In the genomic region with DNA sequence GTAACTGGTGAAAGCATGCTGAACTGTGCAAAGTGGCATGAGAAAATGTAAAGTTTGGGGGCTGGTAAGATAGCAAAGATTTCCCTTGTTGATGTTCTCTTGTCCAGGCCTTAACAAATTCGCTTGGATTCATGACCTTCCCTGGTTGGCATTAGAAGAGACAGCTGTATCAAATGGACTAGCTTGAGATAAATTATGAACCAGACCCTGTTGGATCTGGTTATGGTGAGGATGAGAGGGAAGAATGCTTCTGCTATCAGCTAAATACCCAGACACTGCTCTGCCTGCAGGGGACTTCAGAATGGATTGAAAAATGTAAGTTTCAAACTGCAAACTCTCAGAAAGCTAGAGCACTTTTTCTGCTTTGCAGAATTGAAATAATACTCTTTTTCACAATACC, we compare ENCODE assay signal across 37 cellular contexts.
"Had no signal": no experiment of that assay in that cellular context is flagged by ENCODE, and none has a peak within 500 bp of the region (broad histone marks: within the 10 kb centered on the region; RNA-seq: fewer than 3 reads in every experiment).

No MANE protein-coding gene starts in this region.

- H3K4me3 ChIP-seq: adrenal gland, body of pancreas, breast epithelium had no signal

- H3K4me1 Mint-ChIP-seq: activated B cell treated with CpG ODN at 0.5 μM for 24 hours; activated CD4-positive, alpha-beta T cell treated with anti-CD3 and anti-CD28 coated beads, Interleukin-2, amount 10 ng/mL, durations not matched to agents 24 days and 14 days; activated naive CD8-positive, alpha-beta T cell treated with anti-CD3 and anti-CD28 coated beads for 36 hours; activated T-helper 17 cell treated with anti-CD3 and anti-CD28 coated beads, Interleukin-2, amount 50 U/mL, for 72 hours; central memory CD8-positive, alpha-beta T cell had no signal

- H3K9me3 ChIP-seq: adrenal gland, body of pancreas, breast epithelium had no signal

- H3K27ac Mint-ChIP-seq: activated B cell treated with CpG ODN at 0.5 μM for 24 hours; activated CD4-positive, alpha-beta memory T cell treated with anti-CD3 and anti-CD28 coated beads for 36 hours; activated CD4-positive, alpha-beta T cell treated with anti-CD3 and anti-CD28 coated beads, Interleukin-2, amount 10 ng/mL, durations not matched to agents 24 days and 14 days; activated CD8-positive, alpha-beta T cell treated with anti-CD3 and anti-CD28 coated beads for 36 hours; activated naive CD4-positive, alpha-beta T cell treated with anti-CD3 and anti-CD28 coated beads for 36 hours; activated naive CD4-positive, alpha-beta T cell treated with anti-CD3 and anti-CD28 coated beads, Interleukin-2, amount 50 U/mL, for 72 hours; activated naive CD8-positive, alpha-beta T cell treated with anti-CD3 and anti-CD28 coated beads for 36 hours; activated T-cell treated with anti-CD3 and anti-CD28 coated beads, Interleukin-2, amount 50 U/mL, for 72 hours; activated T-helper 1 cell treated with anti-CD3 and anti-CD28 coated beads, Interleukin-12 subunit alpha, Interleukin-12 subunit beta, Interleukin-2, Interleukin-4 antibody, amounts not matched to agents 30 ng/mL and 10 ng/mL and 1 ng/mL, durations not matched to agents 14 hours and 24 hours and 36 hours; activated T-helper 17 cell treated with anti-CD3 and anti-CD28 coated beads, Interleukin-2, amount 50 U/mL, for 72 hours; T-helper 1 cell treated with Interleukin-12 subunit alpha and Interleukin-12 subunit beta and Interleukin-4 antibody, amounts not matched to agents 30 μg/mL and 1 μg/mL, for 36 hours; T-helper 2 cell treated with Interferon-gamma antibody and Interleukin-4, amounts not matched to agents 5 μg/mL and 100 μg/mL, for 36 hours had no signal

- DNase-seq: activated B cell treated with CpG ODN at 0.5 μM for 24 hours; activated CD4-positive, alpha-beta memory T cell treated with anti-CD3 and anti-CD28 coated beads for 36 hours; activated CD4-positive, alpha-beta T cell treated with anti-CD3 and anti-CD28 coated beads for 4 hours; activated CD4-positive, alpha-beta T cell treated with anti-CD3 and anti-CD28 coated beads, Interleukin-2, amount 10 ng/mL, durations not matched to agents 24 days and 14 days; activated CD4-positive, alpha-beta T cell treated with anti-CD3 and anti-CD28 coated beads, Interleukin-2, amount 50 U/mL, for 1 hour; activated CD4-positive, alpha-beta T cell treated with anti-CD3 and anti-CD28 coated beads, Interleukin-2, amount 50 U/mL, for 4 hours; activated CD4-positive, CD25-positive, alpha-beta regulatory T cell treated with anti-CD3 and anti-CD28 coated beads, Interleukin-2, amount 50 U/mL, for 72 hours; activated CD8-positive, alpha-beta memory T cell treated with anti-CD3 and anti-CD28 coated beads, Interleukin-2, amount 50 U/mL, for 4 hours; activated CD8-positive, alpha-beta T cell treated with anti-CD3 and anti-CD28 coated beads for 36 hours; activated effector memory CD4-positive, alpha-beta T cell treated with anti-CD3 and anti-CD28 coated beads, Interleukin-2, amount 50 U/mL, for 16 hours; activated gamma-delta T cell treated with Interleukin-2 at 50 U/mL for 16 hours; activated naive CD4-positive, alpha-beta T cell; activated naive CD4-positive, alpha-beta T cell treated with anti-CD3 and anti-CD28 coated beads for 36 hours; activated naive CD4-positive, alpha-beta T cell treated with anti-CD3 and anti-CD28 coated beads, Interleukin-2, amount 50 U/mL, for 16 hours; activated naive CD8-positive, alpha-beta T cell treated with anti-CD3 and anti-CD28 coated beads for 36 hours; activated T-cell treated with anti-CD3 and anti-CD28 coated beads for 4 hours; activated T-cell treated with anti-CD3 and anti-CD28 coated beads, Interleukin-2, amount 50 U/mL, for 1 hour; activated T-cell treated with anti-CD3 and anti-CD28 coated beads, Interleukin-2, amount 50 U/mL, for 4 hours; activated T-cell treated with anti-CD3 and anti-CD28 coated beads, Interleukin-2, amount 50 U/mL, for 72 hours; adrenal gland; amniotic stem cell; aorta; body of pancreas; brain microvascular endothelial cell; cerebellar nuclear complex; T-helper 2 cell; T-helper 9 cell had no signal

- H3K27ac ChIP-seq: adrenal gland, body of pancreas, brain microvascular endothelial cell, breast epithelium, VCaP had no signal

- ATAC-seq: activated CD8-positive, alpha-beta T cell treated with anti-CD3 and anti-CD28 coated beads for 36 hours; activated naive CD4-positive, alpha-beta T cell treated with anti-CD3 and anti-CD28 coated beads, Interleukin-2, amount 50 U/mL, for 72 hours; activated T-cell treated with anti-CD3 and anti-CD28 coated beads, Interleukin-2, amount 50 U/mL, for 4 hours; activated T-cell treated with anti-CD3 and anti-CD28 coated beads, Interleukin-2, amount 50 U/mL, for 72 hours; activated T-helper 17 cell treated with anti-CD3 and anti-CD28 coated beads, Interleukin-2, amount 50 U/mL, for 72 hours; body of pancreas had no signal

- H3K4me3 Mint-ChIP-seq: activated B cell treated with CpG ODN at 0.5 μM for 24 hours; activated CD4-positive, alpha-beta memory T cell treated with anti-CD3 and anti-CD28 coated beads for 36 hours; activated CD4-positive, alpha-beta T cell treated with anti-CD3 and anti-CD28 coated beads, Interleukin-2, amount 10 ng/mL, durations not matched to agents 24 days and 14 days; activated CD8-positive, alpha-beta T cell treated with anti-CD3 and anti-CD28 coated beads for 36 hours; activated naive CD4-positive, alpha-beta T cell treated with anti-CD3 and anti-CD28 coated beads for 36 hours; activated naive CD8-positive, alpha-beta T cell treated with anti-CD3 and anti-CD28 coated beads for 36 hours; activated T-cell treated with anti-CD3 and anti-CD28 coated beads, Interleukin-2, amount 50 U/mL, for 4 hours; activated T-cell treated with anti-CD3 and anti-CD28 coated beads, Interleukin-2, amount 50 U/mL, for 72 hours; activated T-helper 1 cell treated with anti-CD3 and anti-CD28 coated beads, Interleukin-12 subunit alpha, Interleukin-12 subunit beta, Interleukin-2, Interleukin-4 antibody, amounts not matched to agents 30 ng/mL and 10 ng/mL and 1 ng/mL, durations not matched to agents 14 hours and 24 hours and 36 hours; activated T-helper 17 cell treated with anti-CD3 and anti-CD28 coated beads, Interleukin-2, amount 50 U/mL, for 72 hours; central memory CD8-positive, alpha-beta T cell; T-helper 1 cell treated with Interleukin-12 subunit alpha and Interleukin-12 subunit beta and Interleukin-4 antibody, amounts not matched to agents 30 μg/mL and 1 μg/mL, for 36 hours; T-helper 2 cell treated with Interferon-gamma antibody and Interleukin-4, amounts not matched to agents 5 μg/mL and 100 μg/mL, for 36 hours had no signal

- FAIRE-seq: astrocyte, TTC549 had no signal

- H3K27me3 Mint-ChIP-seq: activated B cell treated with CpG ODN at 0.5 μM for 24 hours; activated naive CD8-positive, alpha-beta T cell treated with anti-CD3 and anti-CD28 coated beads for 36 hours; central memory CD8-positive, alpha-beta T cell had no signal

- H3K36me3 ChIP-seq: adrenal gland, brain microvascular endothelial cell, breast epithelium had no signal

- H3K4me1 ChIP-seq: adrenal gland, body of pancreas, breast epithelium had no signal

- H3K27me3 ChIP-seq: adrenal gland, body of pancreas, brain microvascular endothelial cell, breast epithelium had no signal

- H3K36me3 Mint-ChIP-seq: activated CD4-positive, alpha-beta memory T cell treated with anti-CD3 and anti-CD28 coated beads for 36 hours; activated naive CD4-positive, alpha-beta T cell treated with anti-CD3 and anti-CD28 coated beads, Interleukin-2, amount 50 U/mL, for 72 hours; activated naive CD8-positive, alpha-beta T cell treated with anti-CD3 and anti-CD28 coated beads for 36 hours had no signal

- H3K9me3 Mint-ChIP-seq: activated B cell treated with CpG ODN at 0.5 μM for 24 hours; activated CD4-positive, alpha-beta memory T cell treated with anti-CD3 and anti-CD28 coated beads for 36 hours; activated CD4-positive, alpha-beta T cell treated with anti-CD3 and anti-CD28 coated beads, Interleukin-2, amount 10 ng/mL, durations not matched to agents 24 days and 14 days; activated CD8-positive, alpha-beta T cell treated with anti-CD3 and anti-CD28 coated beads for 36 hours; activated naive CD4-positive, alpha-beta T cell treated with anti-CD3 and anti-CD28 coated beads for 36 hours; activated naive CD4-positive, alpha-beta T cell treated with anti-CD3 and anti-CD28 coated beads, Interleukin-2, amount 50 U/mL, for 72 hours; activated naive CD8-positive, alpha-beta T cell treated with anti-CD3 and anti-CD28 coated beads for 36 hours; activated T-cell treated with anti-CD3 and anti-CD28 coated beads, Interleukin-2, amount 50 U/mL, for 4 hours; activated T-cell treated with anti-CD3 and anti-CD28 coated beads, Interleukin-2, amount 50 U/mL, for 72 hours; activated T-helper 1 cell treated with anti-CD3 and anti-CD28 coated beads, Interleukin-12 subunit alpha, Interleukin-12 subunit beta, Interleukin-2, Interleukin-4 antibody, amounts not matched to agents 30 ng/mL and 10 ng/mL and 1 ng/mL, durations not matched to agents 14 hours and 24 hours and 36 hours; central memory CD8-positive, alpha-beta T cell; T-helper 1 cell treated with Interleukin-12 subunit alpha and Interleukin-12 subunit beta and Interleukin-4 antibody, amounts not matched to agents 30 μg/mL and 1 μg/mL, for 36 hours; T-helper 2 cell treated with Interferon-gamma antibody and Interleukin-4, amounts not matched to agents 5 μg/mL and 100 μg/mL, for 36 hours had no signal
